ENCODE assay signal across 27 cellular contexts in the genomic region with DNA sequence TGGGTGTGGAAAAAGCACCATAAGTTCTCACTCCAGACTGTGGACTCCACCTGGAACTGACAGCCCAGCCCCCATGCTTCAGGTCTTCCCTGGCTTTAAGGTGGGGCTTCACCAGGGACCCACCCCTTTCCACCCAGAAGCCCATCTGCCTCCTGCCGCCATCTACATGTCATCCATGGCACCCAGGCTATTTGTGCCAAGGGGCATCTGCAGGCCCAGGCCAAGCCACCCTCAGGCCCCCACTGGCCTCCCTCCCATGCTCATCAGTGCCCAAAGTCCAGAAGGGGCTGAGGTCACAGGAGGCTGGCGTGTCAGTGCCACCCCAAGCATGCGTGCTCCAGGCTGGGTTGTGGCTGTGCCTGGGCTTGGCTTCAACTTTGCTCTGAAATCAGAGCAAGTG.
"Had no signal": no experiment of that assay in that cellular context is flagged by ENCODE, and none has a peak within 500 bp of the region (broad histone marks: within the 10 kb centered on the region; RNA-seq: fewer than 3 reads in every experiment).

No MANE protein-coding gene starts in this region.

- H3K4me1 ChIP-seq: ascending aorta, colonic mucosa, gastrocnemius medialis had no signal

- H3K27ac ChIP-seq: ascending aorta, cardiac muscle cell, colonic mucosa, gastrocnemius medialis, skin epidermis, transverse colon had no signal

- ATAC-seq: gastrocnemius medialis; left cardiac atrium; naive thymus-derived CD8-positive, alpha-beta T cell; right cardiac atrium; SK-N-SH treated with all-trans-retinoic acid at 6 μM for 48 hours; stimulated activated naive B cell treated with anti-CD40 and anti-IgM and Interleukin-4, amounts not matched to agents 10 μg/mL and 1 μg/mL and 100 μg/mL, for 72 hours; T-helper 17 cell had no signal

- H3K9me3 ChIP-seq: colonic mucosa, gastrocnemius medialis, transverse colon, vagina had no signal

- DNase-seq: activated CD4-positive, alpha-beta memory T cell treated with anti-CD3 and anti-CD28 coated beads for 36 hours; activated CD4-positive, alpha-beta T cell treated with anti-CD3 and anti-CD28 coated beads, Interleukin-2, amount 10 ng/mL, durations not matched to agents 24 days and 14 days; activated CD4-positive, CD25-positive, alpha-beta regulatory T cell treated with anti-CD3 and anti-CD28 coated beads, Interleukin-2, amount 50 U/mL, for 72 hours; activated gamma-delta T cell; activated naive CD4-positive, alpha-beta T cell treated with anti-CD3 and anti-CD28 coated beads, Interleukin-2, amount 10 ng/mL, durations not matched to agents 7 days and 5 days; activated naive CD8-positive, alpha-beta T cell treated with anti-CD3 and anti-CD28 coated beads, Interleukin-2, amount 10 ng/mL, durations not matched to agents 7 days and 5 days; cerebellar nuclear complex; colonic mucosa; effector memory CD4-positive, alpha-beta T cell; erythroblast; gastrocnemius medialis; glutamatergic neuron; islet precursor cell; left cardiac atrium; naive thymus-derived CD8-positive, alpha-beta T cell; occipital lobe; right cardiac atrium; stimulated activated CD4-positive, alpha-beta T cell treated with anti-CD3 and anti-CD28 coated beads, Interleukin-1b, Interleukin-23, amount 100 ng/mL, for 48 hours; stimulated activated naive B cell treated with anti-CD40 and anti-IgM and Interleukin-4, amounts not matched to agents 10 μg/mL and 1 μg/mL and 100 μg/mL, for 72 hours; T-helper 17 cell; T1000; transverse colon had no signal

- H3K4me3 ChIP-seq: ascending aorta, cardiac muscle cell, colonic mucosa, gastrocnemius medialis, skin epidermis, transverse colon, vagina had no signal

- H3K36me3 ChIP-seq: ascending aorta, cardiac muscle cell, colonic mucosa, gastrocnemius medialis, transverse colon, vagina had no signal

- H3K27me3 ChIP-seq: ascending aorta, cardiac muscle cell, colonic mucosa, gastrocnemius medialis, transverse colon, vagina had no signal
